23 cellular contexts compared by ENCODE assay signal in the genomic region with DNA sequence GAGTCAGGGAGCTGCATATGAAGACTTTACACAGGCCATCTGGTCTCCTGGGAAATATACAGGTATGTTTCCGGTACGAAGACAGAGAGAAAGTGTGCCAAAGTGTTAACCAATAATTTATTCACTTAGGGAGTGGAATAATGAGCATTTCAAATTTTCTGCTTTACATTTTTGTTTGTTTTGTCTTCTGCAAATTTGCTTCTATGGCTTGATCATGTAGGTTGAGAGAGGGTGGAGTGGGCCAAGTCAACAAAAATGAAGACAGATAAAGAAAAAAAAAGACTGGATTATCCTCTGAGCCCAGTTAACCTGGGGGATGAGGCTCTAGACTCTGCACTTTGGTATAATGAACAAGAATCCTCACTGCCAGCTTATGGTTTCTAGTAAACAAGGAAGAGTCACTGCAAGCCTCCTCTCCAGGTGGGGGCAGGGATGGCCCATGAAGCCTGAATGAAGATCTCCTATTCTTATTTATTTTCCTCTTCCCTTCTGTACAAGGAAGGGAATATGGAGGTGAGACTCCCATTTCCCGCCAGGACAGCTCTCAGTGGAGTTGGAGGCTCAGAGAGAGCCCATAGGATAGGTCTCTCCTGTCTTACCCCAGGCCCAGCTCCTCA. TPM values are rescaled to one million over a fixed set of nuclear protein-coding genes. Genes with fewer than 3 reads are reported as not detected.
DNase-seq lines count a peak whose midpoint lies in the region; ATAC-seq and TF ChIP-seq lines count a peak whose summit lies in the region.
"Had no signal": no experiment of that assay in that cellular context is flagged by ENCODE, and none has a peak within 500 bp of the region (broad histone marks: within the 10 kb centered on the region; RNA-seq: fewer than 3 reads in every experiment).

No MANE protein-coding gene starts in this region.

- intact Hi-C loops in mucosa of descending colon (cut with DNase I, micrococcal nuclease) (no loop called here), transverse colon (cut with DNase I; ENCODE audit: low total_unique reads) (no loop called here), left lung (cut with DNase I) (no loop called here)

- peak overlapping the region; percentile 6 for H3K27ac Mint-ChIP-seq in T-helper 17 cell
- H3K27ac Mint-ChIP-seq: B cell; CD4-positive, CD25-positive, alpha-beta regulatory T cell; CD8-positive, alpha-beta T cell had no signal

- DNase-seq in DMS53 (lab: John Stamatoyannopoulos, UW) (peak; percentile 17), DMS53 treated with DMSO at 0.1 percent for 48 hours (lab: John Stamatoyannopoulos, UW; ENCODE audit: unreplicated experiment) (no peak), T-helper 17 cell (no peak), mucosa of descending colon (peak in 1 of 3 donors; percentile 62), transverse colon (peak; percentile 30), left lung (no peak)
- DNase-seq in activated CD8-positive, alpha-beta memory T cell treated with anti-CD3 and anti-CD28 coated beads, Interleukin-2, amount 50 U/mL, for 4 hours: no peak
- DNase-seq in stimulated activated CD4-positive, alpha-beta T cell treated with anti-CD3 and anti-CD28 coated beads, Interleukin-4, amount 100 ng/mL, for 1 hour: no peak
- DNase-seq: Caco-2; CD4-positive, CD25-positive, alpha-beta regulatory T cell; CD8-positive, alpha-beta T cell; DMS153; DMS79 treated with DMSO at 0.1 percent for 48 hours; GM23248; H7; HCEC 1CT had no signal

- H3K4me3 ChIP-seq in mucosa of descending colon: no peak overlapping the region
- H3K4me3 ChIP-seq in transverse colon: no peak overlapping the region
- no peak overlapping the region for H3K4me3 ChIP-seq in left lung
- H3K4me3 ChIP-seq: BLaER1, GM23248 had no signal

- H3K4me1 Mint-ChIP-seq in T-helper 17 cell: peaks cover 3% of the 10 kb centered on the region
- H3K4me1 Mint-ChIP-seq: CD4-positive, CD25-positive, alpha-beta regulatory T cell had no signal

- peaks cover 22% of the 10 kb centered on the region for H3K27me3 Mint-ChIP-seq in T-helper 17 cell
- H3K27me3 Mint-ChIP-seq: CD4-positive, CD25-positive, alpha-beta regulatory T cell had no signal

- no peaks in the 10 kb centered on the region for H3K27me3 ChIP-seq in transverse colon
- H3K27me3 ChIP-seq in left lung: no peaks in the 10 kb centered on the region
- H3K27me3 ChIP-seq: BLaER1 had no signal

- 54 to 82% methylated on average over 3 of the region's 3 CpGs for WGBS in transverse colon (ENCODE audit: low coverage in 1 of 2), 2 donors

- H3K27ac ChIP-seq in transverse colon: peak overlapping the region; percentile 48 to 74 (median 66)
- no peak overlapping the region for H3K27ac ChIP-seq in left lung
- H3K27ac ChIP-seq: 22Rv1, BLaER1, C4-2B, GM23248 had no signal

- TF ChIP-seq POLR2A in transverse colon (IDR thresholded peaks at IDR 0.05): no peak

- peaks cover 2% of the 10 kb centered on the region for H3K36me3 Mint-ChIP-seq in T-helper 17 cell (ENCODE audit: low read depth)
- H3K36me3 Mint-ChIP-seq: CD4-positive, CD25-positive, alpha-beta regulatory T cell; CD8-positive, alpha-beta T cell had no signal

- TF ChIP-seq CTCF in mucosa of descending colon (IDR thresholded peaks at IDR 0.05) (no peak), transverse colon (IDR thresholded peaks at IDR 0.05) (no peak), left lung (IDR thresholded peaks at IDR 0.05) (no peak)

- H3K36me3 ChIP-seq in mucosa of descending colon (ENCODE audit: low read depth): no peaks in the 10 kb centered on the region
- no peaks in the 10 kb centered on the region for H3K36me3 ChIP-seq in transverse colon
- H3K36me3 ChIP-seq in left lung: no peaks in the 10 kb centered on the region
- H3K36me3 ChIP-seq: BLaER1 had no signal

- TF ChIP-seq EP300 in transverse colon (IDR thresholded peaks at IDR 0.05; ENCODE audit: low read depth): no peak

- ATAC-seq in T-helper 17 cell: no peak
- ATAC-seq in mucosa of descending colon: peak; percentile 45
- ATAC-seq in left lung: no peak
- ATAC-seq: CD8-positive, alpha-beta T cell had no signal

- H3K4me1 ChIP-seq in mucosa of descending colon (ENCODE audit: low read depth) (peaks cover 25% of the 10 kb centered on the region), transverse colon (peaks cover 12 to 32% (median 23%) of the 10 kb centered on the region in 4 donors), left lung (no peaks in the 10 kb centered on the region)

- no peaks in the 10 kb centered on the region for H3K9me3 ChIP-seq in T-helper 17 cell (ENCODE audit: control insufficient read depth, low read length, poor library complexity, severe bottlenecking)
- H3K9me3 ChIP-seq in mucosa of descending colon: no peaks in the 10 kb centered on the region
- no peaks in the 10 kb centered on the region for H3K9me3 ChIP-seq in transverse colon
- no peaks in the 10 kb centered on the region for H3K9me3 ChIP-seq in left lung
- H3K9me3 ChIP-seq: BLaER1, Caco-2 had no signal

- H3K4me3 Mint-ChIP-seq in T-helper 17 cell: no peak overlapping the region
- H3K4me3 Mint-ChIP-seq: B cell; CD4-positive, CD25-positive, alpha-beta regulatory T cell; CD8-positive, alpha-beta T cell had no signal

- in situ Hi-C loops in transverse colon (cut with MboI; ENCODE audit: low pct_ligation_motif_present in 1 of 4, low pct_unique_long_range_greater_than_20kb in 1 of 4, low sequenced_read_pairs in 3 of 4): no loop called here

RNA-seq across cellular contexts. Expression of a gene that starts 37.7 kb away (rescaled TPM):
- total RNA-seq in T-helper 17 cell (under 1 TPM in 1 of 2 donors, not detected in 1; 0.26 TPM), mucosa of descending colon (under 1 TPM in 2 of 3 donors, not detected in 1; 0.24 to 0.63 TPM), transverse colon (under 1 TPM in 1 of 4 donors, not detected in 3; 0.96 TPM), left lung (1 to 10 TPM; 4.8 to 5.2 TPM)
- total RNA-seq: B cell; Caco-2; CD4-positive, CD25-positive, alpha-beta regulatory T cell; CD8-positive, alpha-beta T cell; Daoy; G401; GM23248 had no signal

RNA-seq across cellular contexts. Expression of a gene that starts 46.0 kb away (rescaled TPM):
- total RNA-seq in T-helper 17 cell: not detected
- not detected for total RNA-seq in mucosa of descending colon
- total RNA-seq in transverse colon: not detected
- not detected for total RNA-seq in left lung
- total RNA-seq: B cell; Caco-2; CD4-positive, CD25-positive, alpha-beta regulatory T cell; CD8-positive, alpha-beta T cell; Daoy; G401; GM23248; H1; H7 had no signal

RNA-seq across cellular contexts. Expression of a gene that starts 47.2 kb away (rescaled TPM):
- total RNA-seq in T-helper 17 cell (under 1 TPM; 0.78 to 0.87 TPM), mucosa of descending colon (10 to 100 TPM; 33.6 to 69.8 (median 42.7) TPM), transverse colon (10 to 100 TPM in 3 of 4 donors, 1 to 10 TPM in 1; 9.6 to 86.0 (median 64.5) TPM), left lung (10 to 100 TPM; 12.6 to 14.5 TPM)
- total RNA-seq: G401, GM23248 had no signal

Comparison
In these comparisons a context has a peak if more than half of its experiments do, and no peak if none do; other contexts are left out.
1. DNase-seq: peak in DMS53 (single experiment) and transverse colon (single experiment); none in DMS53 treated with DMSO at 0.1 percent for 48 hours (single experiment), T-helper 17 cell (0 of 3), left lung (0 of 2), activated CD8-positive, alpha-beta memory T cell treated with anti-CD3 and anti-CD28 coated beads, Interleukin-2, amount 50 U/mL, for 4 hours (single experiment) and stimulated activated CD4-positive, alpha-beta T cell treated with anti-CD3 and anti-CD28 coated beads, Interleukin-4, amount 100 ng/mL, for 1 hour (single experiment).
2. H3K27ac ChIP-seq: peak in transverse colon (4 of 4); none in left lung (0 of 2).
3. RNA of a gene that starts 47.2 kb away (total RNA-seq): 9.6 to 86.0 TPM in transverse colon, 33.6 to 69.8 TPM in mucosa of descending colon and 12.6 to 14.5 TPM in left lung; 0.78 to 0.87 TPM in T-helper 17 cell; every median in the first group is over 4 times any median in the second.